11 cellular contexts compared by ENCODE assay signal in genomic region chr2:25980951-25981350, GRCh38. TPM values are rescaled to one million over a fixed set of nuclear protein-coding genes. Genes with fewer than 3 reads are reported as not detected.
DNase-seq lines count a peak whose midpoint lies in the region; ATAC-seq, FAIRE-seq and TF ChIP-seq lines count a peak whose summit lies in the region.
"Had no signal": no experiment of that assay in that cellular context is flagged by ENCODE, and none has a peak within 500 bp of the region (broad histone marks: within the 10 kb centered on the region; RNA-seq: fewer than 3 reads in every experiment).

No MANE protein-coding gene starts in this region.

- TF ChIP-seq EP300 in H1 (IDR thresholded peaks at IDR 0.05; ENCODE audit: borderline replicate concordance in 1 of 2, low read depth in 2 of 2, low read length in 2 of 2): no peak

- H3K27me3 Mint-ChIP-seq in CD8-positive, alpha-beta memory T cell: no peaks in the 10 kb centered on the region
- H3K27me3 Mint-ChIP-seq in nephron progenitor cell (ENCODE audit: low read depth, poor library complexity): peaks cover 12% of the 10 kb centered on the region

- 0 out of 2 replicates have a peak overlapping the region, but pooled peaks have one; percentile 11 for H3K14ac ChIP-seq in IMR-90 (replicated peaks; ENCODE audit: low read depth, low read length)
- no peak overlapping the region for H3K14ac ChIP-seq in H1 (ENCODE audit: insufficient read length)

- 0 out of 2 replicates have a peak overlapping the region, but pooled peaks have one; percentile 31 for H3K23ac ChIP-seq in IMR-90 (ENCODE audit: low read depth, low read length)
- H3K23ac ChIP-seq in H1 (ENCODE audit: insufficient read length): no peak overlapping the region

- H3K9me3 Mint-ChIP-seq in CD8-positive, alpha-beta memory T cell: no peaks in the 10 kb centered on the region
- H3K9me3 Mint-ChIP-seq in nephron progenitor cell: no peaks in the 10 kb centered on the region

- H2AK5ac ChIP-seq in IMR-90 (ENCODE audit: low read depth, low read length) (peak overlapping the region; percentile 50; the same call in 1 of the 2 replicates), H1 (ENCODE audit: low read depth, low read length) (no peak overlapping the region)

- CTCF ChIA-PET in CD8-positive, alpha-beta memory T cell (lab: Charles Lee): interaction anchor here (0.9 to 3.0 kb wide), 3 partner anchors 9 to 129 kb away, joined by 3 to 9 read pairs (median 5); no protein-coding TSS in a partner anchor
- CTCF ChIA-PET in IMR-90 (lab: Yijun Ruan, JAX) (no interaction called here), H1 (lab: Charles Lee; ENCODE audit: partially characterized antibody) (interaction anchor here (0.6 to 2.2 kb wide), 4 partner anchors 12 to 137 kb away, joined by 3 to 7 read pairs (median 4); no protein-coding TSS in a partner anchor)

- no peak overlapping the region for H3K9ac ChIP-seq in IMR-90 (ENCODE audit: low read depth, low read length)
- no peak overlapping the region for H3K9ac ChIP-seq in H1 (replicated peaks in 1 of 4; ENCODE audit: extremely low read depth in 1 of 4, low read depth in 3 of 4, low read length in 3 of 4)

- H2BK12ac ChIP-seq in H1 (ENCODE audit: low read depth, low read length): peak overlapping the region; percentile 6; the same call in 1 of the 2 replicates

- H3K4me2 ChIP-seq in IMR-90 (ENCODE audit: low read depth, low read length) (no peak overlapping the region; the same call in 1 of the 2 replicates), H1 (ENCODE audit: insufficient read depth in 1 of 2, low read depth in 2 of 2, low read length in 2 of 2) (peak overlapping the region; percentile 97 to 98)

- peaks cover 11% of the 10 kb centered on the region for H3K4me1 ChIP-seq in CD8-positive, alpha-beta memory T cell (ENCODE audit: insufficient read depth, low read length)
- H3K4me1 ChIP-seq in IMR-90 (ENCODE audit: control insufficient read depth, insufficient read depth, low read length): peaks cover 30% of the 10 kb centered on the region
- peaks cover 3 to 32% (median 12%) of the 10 kb centered on the region in 4 experiments for H3K4me1 ChIP-seq in H1 (replicated peaks in 1 of 4; ENCODE audit: control insufficient read depth in 3 of 4, insufficient read depth in 4 of 4, low read length in 3 of 4)
- peaks cover 5% of the 10 kb centered on the region for H3K4me1 ChIP-seq in psoas muscle

- peaks cover 16% of the 10 kb centered on the region; the same call in 1 of the 2 replicates for H4K20me1 ChIP-seq in IMR-90 (ENCODE audit: insufficient read depth, low read length)
- H4K20me1 ChIP-seq in H1 (replicated peaks in 1 of 2; ENCODE audit: control insufficient read depth in 1 of 2, insufficient read depth in 2 of 2, low read length in 2 of 2): peaks cover 3 to 8% of the 10 kb centered on the region in 2 experiments

- H2AFZ ChIP-seq in IMR-90 (replicated peaks; ENCODE audit: low read length, poor library complexity) (no peak overlapping the region), H1 (ENCODE audit: low read length) (no peak overlapping the region)

- H3K4me3 Mint-ChIP-seq in CD8-positive, alpha-beta memory T cell: peak overlapping the region; percentile 17 to 91 (median 62)
- H3K4me3 Mint-ChIP-seq in nephron progenitor cell: peak overlapping the region; percentile 87

- POLR2A ChIA-PET in CD8-positive, alpha-beta memory T cell (lab: Charles Lee): interaction anchor here (1.3 to 1.5 kb wide), 2 partner anchors 204 to 365 kb away, joined by 3 to 4 read pairs; partner anchors contain the start of gene SELENOI
- POLR2A ChIA-PET in IMR-90 (lab: Charles Lee; ENCODE audit: unreplicated experiment) (no interaction called here), H1 (lab: Charles Lee; ENCODE audit: partially characterized antibody) (interaction anchor here (0.5 to 2.0 kb wide), 4 partner anchors 14 to 123 kb away, joined by 3 to 6 read pairs (median 4); no protein-coding TSS in a partner anchor)

- no peak for ATAC-seq in IMR-90 (ENCODE audit: low read depth)
- ATAC-seq in psoas muscle: no peak

- no peak for FAIRE-seq in H1 (lab: Jason Lieb, UNC)
- FAIRE-seq: frontal cortex, GM18507 had no signal

- H3K18ac ChIP-seq in IMR-90 (ENCODE audit: low read depth, low read length): no peak overlapping the region
- H3K18ac ChIP-seq in H1 (ENCODE audit: extremely low read depth, low read length): no peak overlapping the region

- H3K36me3 ChIP-seq in CD8-positive, alpha-beta memory T cell (ENCODE audit: insufficient read depth, low read length): no peaks in the 10 kb centered on the region
- peaks cover 4% of the 10 kb centered on the region; the same call in 1 of the 2 replicates for H3K36me3 ChIP-seq in IMR-90 (ENCODE audit: control insufficient read depth, insufficient read depth, low read length)
- H3K36me3 ChIP-seq in H1 (ENCODE audit: control insufficient read depth in 2 of 4, insufficient read depth in 4 of 4, low read length in 3 of 4): peaks cover 0 to 29% (median 4%) of the 10 kb centered on the region in 4 experiments; a peak in 3 of 8 replicates
- H3K36me3 ChIP-seq in psoas muscle (ENCODE audit: insufficient read depth in 1 of 2, low read depth in 1 of 2): no peaks in the 10 kb centered on the region

- no peak overlapping the region for H3K27ac ChIP-seq in CD8-positive, alpha-beta memory T cell (ENCODE audit: low read depth, low read length)
- H3K27ac ChIP-seq in IMR-90 (ENCODE audit: insufficient read depth, low read length) (no peak overlapping the region), H1 (ENCODE audit: low read depth, low read length) (no peak overlapping the region), psoas muscle (no peak overlapping the region)

- H2BK15ac ChIP-seq in IMR-90 (ENCODE audit: low read depth, low read length) (no peak overlapping the region), H1 (ENCODE audit: low read length) (no peak overlapping the region)

- peaks cover 9% of the 10 kb centered on the region; the same call in 1 of the 2 replicates for H3K9me1 ChIP-seq in IMR-90 (ENCODE audit: insufficient read depth, low read length)

- H2BK20ac ChIP-seq in IMR-90 (ENCODE audit: low read depth, low read length) (no peak overlapping the region), H1 (ENCODE audit: low read length) (no peak overlapping the region)

- H3K27me3 ChIP-seq in CD8-positive, alpha-beta memory T cell (ENCODE audit: insufficient read depth, low read length, poor library complexity, severe bottlenecking): no peaks in the 10 kb centered on the region
- H3K27me3 ChIP-seq in IMR-90 (ENCODE audit: control insufficient read depth, insufficient read depth, low read length) (no peaks in the 10 kb centered on the region), H1 (replicated peaks in 1 of 4; ENCODE audit: control insufficient read depth in 3 of 4, extremely low read depth in 1 of 4, insufficient read depth in 3 of 4, low read length in 3 of 4) (no peaks in the 10 kb centered on the region), psoas muscle (ENCODE audit: insufficient read depth in 3 of 3, low read length in 2 of 3) (no peaks in the 10 kb centered on the region)

- H3K23me2 ChIP-seq in H1 (ENCODE audit: low read depth, low read length): peaks cover 11% of the 10 kb centered on the region

- TF ChIP-seq CTCF in IMR-90 (conservative IDR thresholded peaks at IDR 0.05; ENCODE audit: low read depth, low read length): no peak
- TF ChIP-seq CTCF in H1 (IDR thresholded peaks at IDR 0.05; ENCODE audit: control extremely low read depth in 1 of 3, insufficient read depth in 1 of 3, low read depth in 1 of 3, low read length in 3 of 3): no peak
- no peak for TF ChIP-seq CTCF in nephron progenitor cell (IDR thresholded peaks at IDR 0.05)
- no peak for TF ChIP-seq CTCF in psoas muscle (IDR thresholded peaks at IDR 0.05)

- H3K4me3 ChIP-seq in CD8-positive, alpha-beta memory T cell (ENCODE audit: low read length): no peak overlapping the region
- no peak overlapping the region for H3K4me3 ChIP-seq in IMR-90 (ENCODE audit: insufficient read depth, low read depth, low read length)
- H3K4me3 ChIP-seq in H1 (ENCODE audit: extremely low read depth in 1 of 4, insufficient read depth in 2 of 4, low read depth in 3 of 4, low read length in 4 of 4): peak overlapping the region in 1 of 4 experiments; percentile 74; a peak in 2 of 8 replicates
- no peak overlapping the region for H3K4me3 ChIP-seq in psoas muscle

- peak overlapping the region in 2 of 8 donors; percentile 27 to 41 for H3K27ac Mint-ChIP-seq in CD8-positive, alpha-beta memory T cell
- no peak overlapping the region for H3K27ac Mint-ChIP-seq in nephron progenitor cell

- H4K5ac ChIP-seq in IMR-90 (ENCODE audit: low read depth, low read length) (no peak overlapping the region), H1 (ENCODE audit: insufficient read length, low read depth, low read length) (no peak overlapping the region)

- H3K9me3 ChIP-seq in CD8-positive, alpha-beta memory T cell (ENCODE audit: low read length): no peaks in the 10 kb centered on the region
- H3K9me3 ChIP-seq in IMR-90 (ENCODE audit: control insufficient read depth, insufficient read depth, low read length): no peaks in the 10 kb centered on the region
- no peaks in the 10 kb centered on the region for H3K9me3 ChIP-seq in H1 (ENCODE audit: insufficient read depth in 2 of 2, low read depth in 1 of 2, low read length in 1 of 2)
- no peaks in the 10 kb centered on the region for H3K9me3 ChIP-seq in psoas muscle

- no peak overlapping the region for H3K56ac ChIP-seq in IMR-90 (ENCODE audit: extremely low read depth, insufficient read depth, low read length)
- H3K56ac ChIP-seq in H1 (replicated peaks; ENCODE audit: insufficient read length, low read depth, low read length): no peak overlapping the region

- peaks cover 14 to 41% (median 28%) of the 10 kb centered on the region in 3 donors for H3K4me1 Mint-ChIP-seq in CD8-positive, alpha-beta memory T cell
- H3K4me1 Mint-ChIP-seq in nephron progenitor cell: peaks cover 56% of the 10 kb centered on the region

- intact Hi-C loops in IMR-90 (cut with micrococcal nuclease): no loop called here
- intact Hi-C loops in cardiac septum (cut with DNase I): no loop called here
- intact Hi-C loops in psoas muscle (cut with DNase I): no loop called here

- TF ChIP-seq RAD21 in IMR-90 (IDR thresholded peaks at IDR 0.05; ENCODE audit: low read length) (no peak), H1 (IDR thresholded peaks at IDR 0.05 in 1 of 2, conservative IDR thresholded peaks at IDR 0.05 in 1 of 2; ENCODE audit: low read depth in 2 of 2, low read length in 2 of 2) (no peak)

- dilution Hi-C loops in IMR-90 (cut with HindIII; ENCODE audit: low sequenced_read_pairs, unreplicated experiment): no loop called here

- H3K4ac ChIP-seq in IMR-90 (ENCODE audit: low read depth, low read length) (no peak overlapping the region; the same call in 1 of the 2 replicates), H1 (replicated peaks; ENCODE audit: insufficient read length, low read depth, low read length) (no peak overlapping the region)

- H2AK9ac ChIP-seq in IMR-90 (replicated peaks; ENCODE audit: low read depth, low read length, poor library complexity): peak overlapping the region; percentile 29

- H4K8ac ChIP-seq in IMR-90 (ENCODE audit: low read depth in 2 of 2, low read length in 2 of 2): no peak overlapping the region; a peak in 1 of 4 replicates
- no peak overlapping the region for H4K8ac ChIP-seq in H1 (ENCODE audit: extremely low read depth, insufficient read depth, low read length)

- BruUV-seq in IMR-90 (replicated peaks; lab: Mats Ljungman, UMichigan): no TSS peak

- H3K79me2 ChIP-seq in H1 (ENCODE audit: control insufficient read depth in 1 of 2, insufficient read depth in 2 of 2, low read length in 2 of 2): peaks cover 3 to 45% of the 10 kb centered on the region in 2 experiments; a peak in 1 of 4 replicates

- in situ Hi-C loops in IMR-90 (cut with MboI; ENCODE audit: low sequenced_read_pairs): no loop called here

- H3K36me3 Mint-ChIP-seq in CD8-positive, alpha-beta memory T cell: no peaks in the 10 kb centered on the region
- peaks cover 33% of the 10 kb centered on the region for H3K36me3 Mint-ChIP-seq in nephron progenitor cell (ENCODE audit: low read depth)

- H2BK5ac ChIP-seq in IMR-90 (ENCODE audit: low read depth, low read length, poor library complexity, severe bottlenecking) (no peak overlapping the region), H1 (ENCODE audit: low read depth, low read length) (no peak overlapping the region)

- peaks cover 19 to 52% of the 10 kb centered on the region in 2 experiments for H3K79me1 ChIP-seq in IMR-90 (ENCODE audit: low read depth in 1 of 2, low read length in 2 of 2)
- H3K79me1 ChIP-seq in H1 (ENCODE audit: low read depth, low read length): peaks cover 18% of the 10 kb centered on the region

- WGBS in IMR-90 (ENCODE audit: extremely low coverage in 2 of 2, insufficient read length in 1 of 2), 2 experiments: 100% methylated on average over 5 of the region's 14 CpGs; no CpG with 5 or more reads in 1 of the 2 experiments
- WGBS in H1 (ENCODE audit: extremely low coverage in 1 of 2, insufficient coverage in 1 of 2, insufficient read length in 1 of 2, insufficient replicate concordance in 2 of 2, low coverage in 1 of 2, low lambda C conversion rate in 2 of 2, missing lambda C conversion rate in 1 of 2), 2 experiments: 96% methylated on average over 14 of the region's 14 CpGs; no CpG with 5 or more reads in 1 of the 2 experiments
- 92 to 99% (median 95%) methylated on average over 14 of the region's 14 CpGs for WGBS in psoas muscle, 3 donors

- TF ChIP-seq POLR2A in IMR-90 (IDR thresholded peaks at IDR 0.05; ENCODE audit: low read depth, low read length) (no peak), H1 (IDR thresholded peaks at IDR 0.05; ENCODE audit: control extremely low read depth in 1 of 2, low read depth in 2 of 2, low read length in 2 of 2) (no peak)

- H4K91ac ChIP-seq in IMR-90 (ENCODE audit: insufficient read depth, low read depth, low read length) (no peak overlapping the region), H1 (replicated peaks; ENCODE audit: insufficient read length, low read length) (no peak overlapping the region)

- H2BK120ac ChIP-seq in IMR-90 (ENCODE audit: low read depth, low read length): no peak overlapping the region
- no peak overlapping the region for H2BK120ac ChIP-seq in H1 (replicated peaks; ENCODE audit: low read depth, low read length)

- no peak for DNase-seq in CD8-positive, alpha-beta memory T cell
- no peak for DNase-seq in IMR-90
- DNase-seq in H1 (ENCODE audit: low read depth in 1 of 2, low spot score in 2 of 2): no peak
- DNase-seq in nephron progenitor cell: no peak
- no peak for DNase-seq in retina
- DNase-seq in cardiac septum (ENCODE audit: low spot score): no peak
- DNase-seq in psoas muscle: no peak
- no peak for DNase-seq in SW480 (ENCODE audit: low spot score)
- DNase-seq: NCI-H1436 had no signal

RNA-seq across cellular contexts. Expression of gene KIF3C, which starts 1.3 kb away (rescaled TPM):
- total RNA-seq in CD8-positive, alpha-beta memory T cell: 1 to 10 TPM; 4.9 to 5.5 TPM
- 1.5 TPM for polyA plus RNA-seq in CD8-positive, alpha-beta memory T cell
- 8.1 and 15.4 TPM in 2 replicates for total RNA-seq in IMR-90 (2012; rRNA removed)
- 8.3 and 9.4 TPM in 2 replicates for polyA plus RNA-seq in IMR-90 (2012; rRNA removed)
- polyA plus RNA-seq in IMR-90 (2012; cell fraction: cytosol; rRNA removed): 6.1 and 8.3 TPM in 2 replicates
- polyA plus RNA-seq in IMR-90 (2012; cell fraction: nucleus; rRNA removed; ENCODE audit: low replicate concordance): 6.6 and 6.9 TPM in 2 replicates
- 58.1 and 58.8 TPM in 2 replicates for total RNA-seq in H1 (2021; fragmentation: NEBNext Ultra II Directional; extraction: Animal tissue kit (Norgen Biotek cat#: 25700))
- 13.4 and 19.8 TPM in 2 replicates for polyA plus RNA-seq in H1 (2011; rRNA removed)
- polyA plus RNA-seq in H1 (2011; cell fraction: cytosol; rRNA removed): 15.9 TPM
- polyA plus RNA-seq in H1 (2011; cell fraction: nucleus; rRNA removed): 15.7 TPM
- 31.8 to 45.5 TPM (median 37.5 TPM) in 4 replicates for polyA plus RNA-seq in H1 (2012, experiment 1 of 2)
- 41.8 TPM for polyA plus RNA-seq in H1 (2012, experiment 2 of 2)
- 26.2 TPM for polyA plus RNA-seq in H1 (2013, experiment 1 of 2)
- 26.2 TPM for polyA plus RNA-seq in H1 (2013, experiment 2 of 2)
- polyA minus RNA-seq in H1 (2011; rRNA and poly(A)+ RNA removed): 22.5 and 25.9 TPM in 2 replicates
- polyA minus RNA-seq in H1 (2011; cell fraction: cytosol; rRNA and poly(A)+ RNA removed): 36.0 TPM
- polyA minus RNA-seq in H1 (2011; cell fraction: nucleus; rRNA and poly(A)+ RNA removed): 20.8 TPM
- total RNA-seq in cardiac septum: 5.5 TPM
- total RNA-seq in psoas muscle: 1 to 10 TPM; 1.3 to 3.3 (median 1.8) TPM
- 1 to 10 TPM in 2 of 3 donors, under 1 TPM in 1; 0.82 to 2.9 (median 1.7) TPM for polyA plus RNA-seq in psoas muscle

RNA-seq across cellular contexts. Expression of gene RAB10, which starts 52.9 kb away (rescaled TPM):
- total RNA-seq in CD8-positive, alpha-beta memory T cell: 100 to 1,000 TPM; 155 to 167 TPM
- polyA plus RNA-seq in CD8-positive, alpha-beta memory T cell: 93.3 TPM
- total RNA-seq in IMR-90 (2012; rRNA removed) (30.1 and 79.7 TPM in 2 replicates), cardiac septum (79.4 TPM), psoas muscle (100 to 1,000 TPM; 131 to 164 (median 149) TPM)
- polyA plus RNA-seq in IMR-90 (2012; rRNA removed) (66.5 and 77.1 TPM in 2 replicates), H1 (2011; rRNA removed) (42.6 and 54.0 TPM in 2 replicates), psoas muscle (100 to 1,000 TPM in 2 of 3 donors, 10 to 100 TPM in 1; 76.5 to 170 (median 116) TPM)
- 45.2 and 71.7 TPM in 2 replicates for polyA plus RNA-seq in IMR-90 (2012; cell fraction: cytosol; rRNA removed)
- polyA plus RNA-seq in IMR-90 (2012; cell fraction: nucleus; rRNA removed; ENCODE audit: low replicate concordance): 23.0 and 23.3 TPM in 2 replicates
- 127 and 136 TPM in 2 replicates for total RNA-seq in H1 (2021; fragmentation: NEBNext Ultra II Directional; extraction: Animal tissue kit (Norgen Biotek cat#: 25700))
- polyA plus RNA-seq in H1 (2011; cell fraction: cytosol; rRNA removed): 89.1 TPM
- 33.3 TPM for polyA plus RNA-seq in H1 (2011; cell fraction: nucleus; rRNA removed)
- 86.7 to 134 TPM (median 95.2 TPM) in 4 replicates for polyA plus RNA-seq in H1 (2012, experiment 1 of 2)
- 36.5 TPM for polyA plus RNA-seq in H1 (2012, experiment 2 of 2)
- polyA plus RNA-seq in H1 (2013, experiment 1 of 2): 78.4 TPM
- polyA plus RNA-seq in H1 (2013, experiment 2 of 2): 84.4 TPM
- polyA minus RNA-seq in H1 (2011; rRNA and poly(A)+ RNA removed): 40.8 and 48.4 TPM in 2 replicates
- polyA minus RNA-seq in H1 (2011; cell fraction: cytosol; rRNA and poly(A)+ RNA removed): 67.7 TPM
- polyA minus RNA-seq in H1 (2011; cell fraction: nucleus; rRNA and poly(A)+ RNA removed): 47.1 TPM
